In the genomic region with DNA sequence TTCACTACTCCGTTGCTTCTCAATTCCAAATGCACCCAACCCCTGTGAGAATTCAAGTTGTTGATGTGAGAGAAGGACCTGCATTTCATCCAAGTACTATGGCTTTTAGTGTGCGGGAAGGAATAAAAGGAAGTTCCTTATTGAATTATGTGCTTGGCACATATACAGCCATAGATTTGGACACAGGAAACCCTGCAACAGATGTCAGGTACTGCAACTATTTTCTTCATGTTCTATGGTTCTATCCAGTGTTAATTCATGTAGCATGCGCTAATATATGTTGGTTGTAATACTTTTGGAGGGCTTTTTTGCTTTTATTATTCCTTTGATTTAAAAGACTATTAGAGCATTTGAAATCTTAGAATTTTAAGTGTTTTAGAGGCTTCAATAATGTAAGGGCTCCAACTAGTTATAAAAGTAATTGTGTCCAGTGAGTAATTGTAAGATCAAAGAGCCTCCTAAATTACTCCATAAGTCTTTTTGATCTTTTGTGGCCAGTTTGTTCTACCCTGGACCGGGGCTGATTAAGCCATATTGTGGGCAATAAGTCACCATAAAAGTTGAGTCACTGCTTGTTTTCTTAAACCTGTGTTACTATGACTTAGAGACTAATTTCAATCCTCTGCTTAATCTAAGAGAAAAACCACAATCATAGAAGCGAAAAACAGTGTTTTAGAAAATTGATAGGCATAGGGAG, we compare ENCODE assay signal across 17 cellular contexts. TPM values are rescaled to one million over a fixed set of nuclear protein-coding genes. Genes with fewer than 3 reads are reported as not detected.
DNase-seq lines count a peak whose midpoint lies in the region; ATAC-seq, FAIRE-seq and TF ChIP-seq lines count a peak whose summit lies in the region.
"Had no signal": no experiment of that assay in that cellular context is flagged by ENCODE, and none has a peak within 500 bp of the region (broad histone marks: within the 10 kb centered on the region; RNA-seq: fewer than 3 reads in every experiment).

No MANE protein-coding gene starts in this region.

- in situ Hi-C loops in mammary epithelial cell (cut with MboI; ENCODE audit: low sequenced_read_pairs in 2 of 2), result no loop called here

- peaks cover 4% of the 10 kb centered on the region for H3K27me3 ChIP-seq in mammary epithelial cell (ENCODE audit: insufficient read depth, low read length)
- H3K27me3 ChIP-seq in prostate gland (replicated peaks; ENCODE audit: insufficient read depth), result no peaks in the 10 kb centered on the region
- H3K27me3 ChIP-seq: vagina had no signal

- no peak overlapping the region for H3K9ac ChIP-seq in mammary epithelial cell (ENCODE audit: insufficient read depth, low read length)

- no peak for TF ChIP-seq CTCF in A549 (IDR thresholded peaks at IDR 0.05)
- no peak for TF ChIP-seq CTCF in mammary epithelial cell (conservative IDR thresholded peaks at IDR 0.05 in 1 of 2, IDR thresholded peaks at IDR 0.05 in 1 of 2; ENCODE audit: extremely low read depth in 1 of 2, insufficient read depth in 1 of 2, low read depth in 1 of 2, low read length in 2 of 2)
- no peak for TF ChIP-seq CTCF in GM10266 (IDR thresholded peaks at IDR 0.05; ENCODE audit: control insufficient read depth, insufficient read depth, low read depth, missing control alignments)
- no peak for TF ChIP-seq CTCF in prostate gland (IDR thresholded peaks at IDR 0.05)

- intact Hi-C loops in mammary epithelial cell (cut with micrococcal nuclease), result no loop called here
- intact Hi-C loops in prostate gland (cut with DNase I), result no loop called here

- TF ChIP-seq RAD21 in A549 (conservative IDR thresholded peaks at IDR 0.05 in 1 of 2, IDR thresholded peaks at IDR 0.05 in 1 of 2), result no peak

- no peak overlapping the region for H2AFZ ChIP-seq in mammary epithelial cell (ENCODE audit: low read depth, low read length)

- DNase-seq in A549 (ENCODE audit: low read depth in 1 of 2, low spot score in 1 of 2), result no peak
- DNase-seq in LoVo (ENCODE audit: low spot score), result peak; percentile 98
- DNase-seq in mammary epithelial cell, result peak; percentile 88
- DNase-seq in left kidney (ENCODE audit: low read depth, low spot score), result peak; percentile 36
- no peak for DNase-seq in medulla oblongata (ENCODE audit: extremely low spot score)
- no peak for DNase-seq in GM10266 (ENCODE audit: extremely low spot score)
- no peak for DNase-seq in prostate gland (ENCODE audit: low spot score)
- DNase-seq: activated B cell treated with CpG ODN at 0.5 μM for 24 hours; activated naive CD4-positive, alpha-beta T cell treated with Interleukin-2 at 50 U/mL for 16 hours; CD8-positive, alpha-beta T cell; naive thymus-derived CD4-positive, alpha-beta T cell; NCI-H1092; right cardiac atrium; stimulated activated naive B cell treated with anti-CD40 and anti-IgM and Interleukin-4, amounts not matched to agents 10 μg/mL and 1 μg/mL and 100 μg/mL, for 72 hours had no signal

- H3K4me3 ChIP-seq in A549 (no peak overlapping the region), mammary epithelial cell (replicated peaks in 1 of 3; ENCODE audit: insufficient read depth in 1 of 3, low read depth in 2 of 3, low read length in 3 of 3) (no peak overlapping the region), prostate gland (no peak overlapping the region)
- H3K4me3 ChIP-seq: vagina had no signal

- H3K27ac ChIP-seq in A549 (no peak overlapping the region; a peak in 1 of 6 replicates), mammary epithelial cell (ENCODE audit: insufficient read depth, low read depth, low read length) (no peak overlapping the region), prostate gland (no peak overlapping the region)
- H3K27ac ChIP-seq: vagina had no signal

- CTCF ChIA-PET in A549 (lab: Yijun Ruan, JAX), result interaction anchor here (1.2 kb wide), 1 partner anchor 25 kb away, joined by 3 read pairs; no protein-coding TSS in a partner anchor
- CTCF ChIA-PET in mammary epithelial cell (lab: Charles Lee; ENCODE audit: low non-redundant PET), result no interaction called here

- BruUV-seq in mammary epithelial cell (replicated peaks; lab: Mats Ljungman, UMichigan), result no TSS peak

- POLR2A ChIA-PET in A549 (lab: Yijun Ruan, JAX), result no interaction called here

- TF ChIP-seq POLR2A in A549 (IDR thresholded peaks at IDR 0.05; ENCODE audit: low read length) (no peak), prostate gland (IDR thresholded peaks at IDR 0.05) (no peak)

- H3K4me2 ChIP-seq in A549, result peak overlapping the region; percentile 36; the same call in 1 of the 3 replicates
- peak overlapping the region; percentile 18 for H3K4me2 ChIP-seq in mammary epithelial cell (ENCODE audit: insufficient read depth, low read depth, low read length)

- H3K36me3 ChIP-seq in mammary epithelial cell (ENCODE audit: insufficient read depth, low read length) (no peaks in the 10 kb centered on the region), prostate gland (no peaks in the 10 kb centered on the region)
- H3K36me3 ChIP-seq: vagina had no signal

- H3K4me1 ChIP-seq in A549, result peaks cover 48% of the 10 kb centered on the region
- peaks cover 4% of the 10 kb centered on the region for H3K4me1 ChIP-seq in mammary epithelial cell (ENCODE audit: insufficient read depth, low read length)
- H3K4me1 ChIP-seq in prostate gland (replicated peaks), result no peaks in the 10 kb centered on the region
- H3K4me1 ChIP-seq: vagina had no signal

- no peaks in the 10 kb centered on the region for H4K20me1 ChIP-seq in mammary epithelial cell (ENCODE audit: insufficient read depth, low read length)

- no peak for TF ChIP-seq EP300 in A549 (IDR thresholded peaks at IDR 0.05)

- no peak for FAIRE-seq in A549 (lab: Jason Lieb, UNC)
- FAIRE-seq: G401.6 had no signal

- ATAC-seq in A549, result no peak
- no peak for ATAC-seq in GM18502 (IDR thresholded peaks at IDR 0.05; ENCODE audit: poor library complexity, unreplicated experiment)
- ATAC-seq: CD8-positive, alpha-beta T cell; naive thymus-derived CD4-positive, alpha-beta T cell; right cardiac atrium; stimulated activated naive B cell treated with anti-CD40 and anti-IgM and Interleukin-4, amounts not matched to agents 10 μg/mL and 1 μg/mL and 100 μg/mL, for 72 hours had no signal

- dilution Hi-C loops in mammary epithelial cell (cut with HindIII; ENCODE audit: low sequenced_read_pairs), result no loop called here

- 70% methylated on average over 5 of the region's 5 CpGs for WGBS in A549 (ENCODE audit: missing lambda C conversion rate)
- 58% methylated on average over 5 of the region's 5 CpGs for WGBS in mammary epithelial cell (ENCODE audit: low coverage, missing lambda C conversion rate)
- 35% methylated on average over 5 of the region's 5 CpGs for WGBS in prostate gland

- H3K79me2 ChIP-seq in mammary epithelial cell (ENCODE audit: insufficient read depth, low read length), result no peaks in the 10 kb centered on the region

- no peaks in the 10 kb centered on the region for H3K9me3 ChIP-seq in A549
- H3K9me3 ChIP-seq in mammary epithelial cell (replicated peaks; ENCODE audit: insufficient read depth, low read length), result no peaks in the 10 kb centered on the region
- H3K9me3 ChIP-seq in prostate gland, result no peaks in the 10 kb centered on the region
- H3K9me3 ChIP-seq: vagina had no signal

TF ChIP-seq in A549, 52 proteins besides CTCF, POLR2A, EP300 and RAD21:
- TF ChIP-seq FOSB (CRISPR knock-in tag; IDR thresholded peaks at IDR 0.05), result no peak
- TF ChIP-seq FOXS1 (CRISPR knock-in tag; IDR thresholded peaks at IDR 0.05), result no peak
- TF ChIP-seq ZSCAN20 (CRISPR knock-in tag; IDR thresholded peaks at IDR 0.05), result no peak
- TF ChIP-seq RARB (CRISPR knock-in tag; IDR thresholded peaks at IDR 0.05), result no peak
- TF ChIP-seq NR3C1 (IDR thresholded peaks at IDR 0.05), result no peak
- TF ChIP-seq BHLHE40 (IDR thresholded peaks at IDR 0.05; ENCODE audit: low read depth, low read length), result no peak
- TF ChIP-seq HDAC2 (IDR thresholded peaks at IDR 0.05), result no peak
- TF ChIP-seq, protein P1, sequence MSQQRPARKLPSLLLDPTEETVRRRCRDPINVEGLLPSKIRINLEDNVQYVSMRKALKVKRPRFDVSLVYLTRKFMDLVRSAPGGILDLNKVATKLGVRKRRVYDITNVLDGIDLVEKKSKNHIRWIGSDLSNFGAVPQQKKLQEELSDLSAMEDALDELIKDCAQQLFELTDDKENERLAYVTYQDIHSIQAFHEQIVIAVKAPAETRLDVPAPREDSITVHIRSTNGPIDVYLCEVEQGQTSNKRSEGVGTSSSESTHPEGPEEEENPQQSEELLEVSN (IDR thresholded peaks at IDR 0.05; ENCODE audit: borderline replicate concordance, low read depth), result no peak
- TF ChIP-seq SMC3 (IDR thresholded peaks at IDR 0.05), result no peak

RNA-seq across cellular contexts. Expression of a gene that starts 22.9 kb away (rescaled TPM):
- 0.03 and 0.07 TPM in 2 replicates for polyA plus RNA-seq in A549 (2011; rRNA removed)
- polyA plus RNA-seq in A549 (2012; cell fraction: cytosol; rRNA removed), result not detected in 2 replicates
- polyA plus RNA-seq in A549 (2012; cell fraction: nucleus; rRNA removed), result not detected in 2 replicates
- polyA plus RNA-seq in A549 (2017; fragmentation: RNase III; extraction: RNeasy Plus Mini Kit Qiagen cat#74134 plus additional on column Dnase treatment), result not detected in 3 replicates
- 0.05 TPM in 1 of 2 replicates, not detected in the other for polyA minus RNA-seq in A549 (2011; rRNA and poly(A)+ RNA removed)
- under 1 TPM; under 0.01 to 0.28 TPM for total RNA-seq in mammary epithelial cell
- polyA plus RNA-seq in mammary epithelial cell, result 0.15 TPM
- polyA minus RNA-seq in mammary epithelial cell, result not detected
- total RNA-seq in prostate gland, result under 1 TPM; 0.05 to 0.68 TPM
- total RNA-seq: activated B cell treated with CpG ODN at 0.5 μM for 24 hours; CD8-positive, alpha-beta T cell; naive thymus-derived CD4-positive, alpha-beta T cell; right cardiac atrium; vagina had no signal
- polyA plus RNA-seq: naive thymus-derived CD4-positive, alpha-beta T cell; right cardiac atrium had no signal

RNA-seq across cellular contexts. Expression of a gene that starts 48.1 kb away (rescaled TPM):
- 0.01 and 0.03 TPM in 2 replicates for polyA plus RNA-seq in A549 (2011; rRNA removed)
- 0.01 TPM in 1 of 2 replicates, not detected in the other for polyA plus RNA-seq in A549 (2012; cell fraction: cytosol; rRNA removed)
- not detected in 2 replicates for polyA plus RNA-seq in A549 (2012; cell fraction: nucleus; rRNA removed)
- 0.01 TPM in 1 of 3 replicates, not detected in the others for polyA plus RNA-seq in A549 (2017; fragmentation: RNase III; extraction: RNeasy Plus Mini Kit Qiagen cat#74134 plus additional on column Dnase treatment)
- not detected in 2 replicates for polyA minus RNA-seq in A549 (2011; rRNA and poly(A)+ RNA removed)
- 100 to 1,000 TPM; 183 to 383 TPM for total RNA-seq in mammary epithelial cell
- polyA plus RNA-seq in mammary epithelial cell, result 130 TPM
- 139 TPM for polyA minus RNA-seq in mammary epithelial cell
- 1 to 10 TPM; 1.3 to 2.3 TPM for total RNA-seq in prostate gland
- total RNA-seq: activated B cell treated with CpG ODN at 0.5 μM for 24 hours; CD8-positive, alpha-beta T cell; naive thymus-derived CD4-positive, alpha-beta T cell; right cardiac atrium had no signal
- polyA plus RNA-seq: naive thymus-derived CD4-positive, alpha-beta T cell; right cardiac atrium had no signal

Comparison
In these comparisons a context has a peak if more than half of its experiments do, and no peak if none do; other contexts are left out.
1. DNase-seq: peak in LoVo (single experiment), mammary epithelial cell (single experiment) and left kidney (single experiment); none in A549 (0 of 2), medulla oblongata (single experiment), GM10266 (single experiment) and prostate gland (single experiment).
2. RNA of a gene that starts 48.1 kb away (total RNA-seq): 183 to 383 TPM in mammary epithelial cell; 1.3 to 2.3 TPM in prostate gland; every median in the first group is over 10 times any median in the second.